Comparison of ENCODE assay signal across 29 cellular contexts in the genomic region with DNA sequence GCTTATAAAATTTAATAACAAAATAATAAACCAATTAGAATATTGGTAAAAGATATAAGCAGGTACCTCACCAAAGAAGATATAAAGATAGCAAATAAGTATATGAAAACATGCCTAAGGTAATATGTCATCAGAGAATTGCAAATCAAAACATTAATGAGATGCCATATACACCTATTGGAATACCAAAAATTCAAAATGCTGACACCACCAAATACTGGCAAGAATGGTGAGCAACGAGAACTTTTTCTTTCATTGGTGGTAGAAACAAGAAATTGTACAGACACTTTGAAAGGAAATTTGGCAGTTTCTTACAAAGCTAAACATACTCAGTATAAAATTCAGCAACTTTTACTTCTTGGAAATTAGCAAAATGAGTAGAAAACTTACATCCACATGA.
"Had no signal": no experiment of that assay in that cellular context is flagged by ENCODE, and none has a peak within 500 bp of the region (broad histone marks: within the 10 kb centered on the region; RNA-seq: fewer than 3 reads in every experiment).

No MANE protein-coding gene starts in this region.

- H3K4me1 ChIP-seq: ascending aorta had no signal

- FAIRE-seq: bronchial epithelial cell had no signal

- H3K36me3 ChIP-seq: ascending aorta, cardiac muscle cell, WERI-Rb-1 had no signal

- DNase-seq: activated CD4-positive, alpha-beta memory T cell treated with anti-CD3 and anti-CD28 coated beads for 36 hours; activated CD4-positive, alpha-beta T cell treated with anti-CD3 and anti-CD28 coated beads for 1 hour; activated CD4-positive, alpha-beta T cell treated with anti-CD3 and anti-CD28 coated beads for 36 hours; activated CD4-positive, alpha-beta T cell treated with anti-CD3 and anti-CD28 coated beads for 48 hours; activated CD4-positive, alpha-beta T cell treated with anti-CD3 and anti-CD28 coated beads, Interleukin-2, amount 10 ng/mL, durations not matched to agents 7 days and 5 days; activated CD4-positive, CD25-positive, alpha-beta regulatory T cell; activated CD8-positive, alpha-beta memory T cell treated with anti-CD3 and anti-CD28 coated beads, Interleukin-2, amount 50 U/mL, for 4 hours; activated CD8-positive, alpha-beta T cell treated with anti-CD3 and anti-CD28 coated beads for 36 hours; activated effector memory CD4-positive, alpha-beta T cell treated with Interleukin-2 at 50 U/mL for 16 hours; activated gamma-delta T cell; activated naive CD4-positive, alpha-beta T cell treated with anti-CD3 and anti-CD28 coated beads, Interleukin-2, amount 10 ng/mL, durations not matched to agents 7 days and 5 days; activated naive CD4-positive, alpha-beta T cell treated with Interleukin-2 at 50 U/mL for 16 hours; activated naive CD8-positive, alpha-beta T cell treated with anti-CD3 and anti-CD28 coated beads, Interleukin-2, amount 10 ng/mL, durations not matched to agents 7 days and 5 days; activated naive CD8-positive, alpha-beta T cell treated with anti-CD3 and anti-CD28 coated beads, Interleukin-2, amount 50 U/mL, for 24 hours; activated T-cell treated with anti-CD3 and anti-CD28 coated beads, Interleukin-2, amount 50 U/mL, for 24 hours; activated T-cell treated with anti-CD3 and anti-CD28 coated beads, Interleukin-2, amount 50 U/mL, for 48 hours; amygdala; anterior cingulate cortex; caudate nucleus; cerebellar nuclear complex; T-helper 1 cell; T-helper 2 cell; T-helper 9 cell; WERI-Rb-1 had no signal

- H3K27ac ChIP-seq: ascending aorta, cardiac muscle cell, WERI-Rb-1 had no signal

- H3K4me3 ChIP-seq: ascending aorta, cardiac muscle cell had no signal

- ATAC-seq: activated CD4-positive, alpha-beta T cell treated with anti-CD3 and anti-CD28 coated beads for 36 hours; activated CD4-positive, CD25-positive, alpha-beta regulatory T cell treated with anti-CD3 and anti-CD28 coated beads, Interleukin-2, amount 50 U/mL, for 24 hours; activated CD8-positive, alpha-beta T cell treated with anti-CD3 and anti-CD28 coated beads for 36 hours; activated naive CD8-positive, alpha-beta T cell treated with anti-CD3 and anti-CD28 coated beads, Interleukin-2, amount 50 U/mL, for 24 hours; WTC11 had no signal

- H3K27me3 ChIP-seq: ascending aorta, cardiac muscle cell had no signal

- H3K9me3 ChIP-seq: ascending aorta had no signal
